Comparison of ENCODE assay signal across 1 cellular context in genomic region chr2:159615187-159615935, GRCh38.
TF ChIP-seq lines count a peak whose summit lies in the region.

No MANE protein-coding gene starts in this region.

TF ChIP-seq in HepG2, 621 proteins besides CTCF, POLR2A, EP300 and RAD21 (continued from another document and continues in another):
- peak; percentile 25; the same call in 1 of the 2 replicates for TF ChIP-seq PRDM15 (CRISPR knock-in tag; IDR thresholded peaks at IDR 0.05)
- TF ChIP-seq EED (CRISPR knock-in tag; IDR thresholded peaks at IDR 0.05): 0 out of 2 replicates have a peak, but pooled peaks have one; percentile 73
- TF ChIP-seq NFIC (IDR thresholded peaks at IDR 0.05; ENCODE audit: low read length): no peak
- 0 out of 2 replicates have a peak, but pooled peaks have one; percentile 48 for TF ChIP-seq ZNF790 (CRISPR knock-in tag; IDR thresholded peaks at IDR 0.05; ENCODE audit: borderline replicate concordance)
- peak; percentile 20; the same call in 1 of the 2 replicates for TF ChIP-seq MXD1 (CRISPR knock-in tag; IDR thresholded peaks at IDR 0.05)
- no peak for TF ChIP-seq ZNF629 (CRISPR knock-in tag; conservative IDR thresholded peaks at IDR 0.05)
- peak; percentile 58; the same call in 1 of the 2 replicates for TF ChIP-seq ZNF343 (CRISPR knock-in tag; IDR thresholded peaks at IDR 0.05)
- TF ChIP-seq ZKSCAN1 (IDR thresholded peaks at IDR 0.05; ENCODE audit: low read length): no peak
- no peak; the same call in 1 of the 2 replicates for TF ChIP-seq ZNF124 (CRISPR knock-in tag; IDR thresholded peaks at IDR 0.05)
- TF ChIP-seq RBAK (CRISPR knock-in tag; IDR thresholded peaks at IDR 0.05): 0 out of 2 replicates have a peak, but pooled peaks have one; percentile 36
- TF ChIP-seq GLI4 (CRISPR knock-in tag; IDR thresholded peaks at IDR 0.05; ENCODE audit: borderline replicate concordance): no peak; the same call in 1 of the 2 replicates
- peak; percentile 21; the same call in 1 of the 2 replicates for TF ChIP-seq ZFP41 (CRISPR knock-in tag; IDR thresholded peaks at IDR 0.05; ENCODE audit: borderline replicate concordance)
- TF ChIP-seq KMT2B (CRISPR knock-in tag; IDR thresholded peaks at IDR 0.05): peak; percentile 51; the same call in 1 of the 2 replicates
- peak; percentile 75 for TF ChIP-seq ZNF430 (CRISPR knock-in tag; IDR thresholded peaks at IDR 0.05)
- TF ChIP-seq THRA (CRISPR knock-in tag; IDR thresholded peaks at IDR 0.05; ENCODE audit: borderline replicate concordance): 0 out of 2 replicates have a peak, but pooled peaks have one; percentile 8
- no peak for TF ChIP-seq ZSCAN22 (CRISPR knock-in tag; IDR thresholded peaks at IDR 0.05)
- TF ChIP-seq ZSCAN5A (CRISPR knock-in tag; IDR thresholded peaks at IDR 0.05; ENCODE audit: borderline replicate concordance): peak; percentile 31; the same call in 1 of the 2 replicates
- TF ChIP-seq HOXA5 (CRISPR knock-in tag; IDR thresholded peaks at IDR 0.05): no peak
- no peak; the same call in 1 of the 2 replicates for TF ChIP-seq SAP130 (CRISPR knock-in tag; IDR thresholded peaks at IDR 0.05; ENCODE audit: low read depth)
- TF ChIP-seq MED13 (CRISPR knock-in tag; IDR thresholded peaks at IDR 0.05): no peak
- no peak for TF ChIP-seq MEIS2 (CRISPR knock-in tag; IDR thresholded peaks at IDR 0.05)
- 0 out of 2 replicates have a peak, but pooled peaks have one; percentile 77 for TF ChIP-seq ZNF329 (CRISPR knock-in tag; IDR thresholded peaks at IDR 0.05; ENCODE audit: low read depth)
- TF ChIP-seq IKZF5 (CRISPR knock-in tag; IDR thresholded peaks at IDR 0.05): no peak; the same call in 1 of the 2 replicates
- 0 out of 2 replicates have a peak, but pooled peaks have one; percentile 37 for TF ChIP-seq RNF2 (conservative IDR thresholded peaks at IDR 0.05; ENCODE audit: low read depth)
- TF ChIP-seq MED8 (CRISPR knock-in tag; IDR thresholded peaks at IDR 0.05; ENCODE audit: insufficient replicate concordance): peak; percentile 22
- TF ChIP-seq PRPF4 (IDR thresholded peaks at IDR 0.05; ENCODE audit: low read depth, low read length, poor library complexity, severe bottlenecking): peak; percentile 92
- TF ChIP-seq KLF11 (CRISPR knock-in tag; IDR thresholded peaks at IDR 0.05): peak; percentile 76
- TF ChIP-seq ZNF770 (CRISPR knock-in tag; IDR thresholded peaks at IDR 0.05): peak; percentile 55; the same call in 1 of the 2 replicates
- no peak for TF ChIP-seq HDAC1 (CRISPR knock-in tag; IDR thresholded peaks at IDR 0.05)
- no peak for TF ChIP-seq ZNF432 (CRISPR knock-in tag; IDR thresholded peaks at IDR 0.05; ENCODE audit: borderline replicate concordance)
- no peak for TF ChIP-seq ZNF33B (CRISPR knock-in tag; IDR thresholded peaks at IDR 0.05)
- no peak; the same call in 1 of the 2 replicates for TF ChIP-seq PPARG (CRISPR knock-in tag; conservative IDR thresholded peaks at IDR 0.05)
- peak; percentile 75; the same call in 1 of the 2 replicates for TF ChIP-seq KDM2A (CRISPR knock-in tag; IDR thresholded peaks at IDR 0.05; ENCODE audit: borderline replicate concordance, low read depth)
- no peak for TF ChIP-seq ZUFSP (CRISPR knock-in tag; IDR thresholded peaks at IDR 0.05; ENCODE audit: borderline replicate concordance)
- TF ChIP-seq ZBTB4 (CRISPR knock-in tag; IDR thresholded peaks at IDR 0.05; ENCODE audit: borderline replicate concordance): 0 out of 2 replicates have a peak, but pooled peaks have one; percentile 40
- TF ChIP-seq, protein P1, sequence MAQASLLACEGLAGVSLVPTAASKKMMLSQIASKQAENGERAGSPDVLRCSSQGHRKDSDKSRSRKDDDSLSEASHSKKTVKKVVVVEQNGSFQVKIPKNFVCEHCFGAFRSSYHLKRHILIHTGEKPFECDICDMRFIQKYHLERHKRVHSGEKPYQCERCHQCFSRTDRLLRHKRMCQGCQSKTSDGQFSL (CRISPR knock-in tag; IDR thresholded peaks at IDR 0.05): peak; percentile 90
- peak; percentile 96; the same call in 1 of the 2 replicates for TF ChIP-seq ARID2 (CRISPR knock-in tag; IDR thresholded peaks at IDR 0.05; ENCODE audit: borderline replicate concordance)
- TF ChIP-seq AGO2 (optimal IDR thresholded peaks at IDR 0.05; ENCODE audit: low read depth, low read length): peak; percentile 85
- TF ChIP-seq ZMYM4 (CRISPR knock-in tag; IDR thresholded peaks at IDR 0.05): peak; percentile 75
